ENCODE assay signal across 15 cellular contexts in genomic region chr1:169361281-169361680, GRCh38. TPM values are rescaled to one million over a fixed set of nuclear protein-coding genes. Genes with fewer than 3 reads are reported as not detected.
DNase-seq lines count a peak whose midpoint lies in the region; ATAC-seq and TF ChIP-seq lines count a peak whose summit lies in the region.
"Had no signal": no experiment of that assay in that cellular context is flagged by ENCODE, and none has a peak within 500 bp of the region (broad histone marks: within the 10 kb centered on the region; RNA-seq: fewer than 3 reads in every experiment).

No MANE protein-coding gene starts in this region.

- peaks cover 15% of the 10 kb centered on the region for H3K9me3 ChIP-seq in MG63

- DNase-seq in EH (ENCODE audit: low read depth) (peak; percentile 34), MG63 (peak; percentile 49), astrocyte of the hippocampus (ENCODE audit: low read depth, low spot score) (peak; percentile 60), fibroblast of pulmonary artery (ENCODE audit: low read depth) (peak; percentile 17), NCI-H526 treated with DMSO at 0.1 percent for 48 hours (lab: John Stamatoyannopoulos, UW) (no peak), DMS 273 (lab: John Stamatoyannopoulos, UW; ENCODE audit: unreplicated experiment) (no peak), left colon (no peak), pons (ENCODE audit: low spot score) (no peak)
- DNase-seq: CD4-positive, alpha-beta T cell; H9; NCI-H1105 treated with DMSO at 0.1 percent for 48 hours; NCI-H187; NCI-H446 treated with DMSO at 0.1 percent for 48 hours; NCI-H82; SJCRH30 had no signal

- TF ChIP-seq CTCF in fibroblast of pulmonary artery (IDR thresholded peaks at IDR 0.05; ENCODE audit: low read length, missing control alignments) = no peak

- intact Hi-C loops in left colon (cut with DNase I, micrococcal nuclease) = no loop called here

- no peak for ATAC-seq in left colon

- H3K4me3 ChIP-seq in MG63 (no peak overlapping the region), fibroblast of pulmonary artery (replicated peaks; ENCODE audit: low read depth, low read length) (no peak overlapping the region)
- H3K4me3 ChIP-seq: SJCRH30 had no signal

- H3K27me3 ChIP-seq in MG63 = no peaks in the 10 kb centered on the region
- H3K27me3 ChIP-seq: SJCRH30 had no signal

- H3K36me3 ChIP-seq in MG63 = peaks cover 4% of the 10 kb centered on the region; the same call in 1 of the 2 replicates
- H3K36me3 ChIP-seq: SJCRH30 had no signal

RNA-seq across cellular contexts. Expression of gene NME7, which starts 6.3 kb away (rescaled TPM):
- total RNA-seq in MG63 (2014; rRNA removed; shearing (Covaris generic); ENCODE audit: low replicate concordance) = 10.0 and 18.6 TPM in 2 replicates
- total RNA-seq in left colon = 1 to 10 TPM; 3.5 to 5.5 TPM

RNA-seq across cellular contexts. Expression of gene BLZF1, which starts 6.7 kb away (rescaled TPM):
- total RNA-seq in MG63 (2014; rRNA removed; shearing (Covaris generic); ENCODE audit: low replicate concordance) = 33.2 and 36.4 TPM in 2 replicates
- total RNA-seq in left colon = 10 to 100 TPM; 18.5 to 26.9 TPM

Comparison
In these comparisons a context has a peak if more than half of its experiments do, and no peak if none do; other contexts are left out.
1. DNase-seq: peak in EH (single experiment), MG63 (single experiment), astrocyte of the hippocampus (single experiment) and fibroblast of pulmonary artery (single experiment); none in NCI-H526 treated with DMSO at 0.1 percent for 48 hours (single experiment), DMS 273 (single experiment), left colon (0 of 2) and pons (single experiment).